Comparison of ENCODE assay signal across 23 cellular contexts in the genomic region with DNA sequence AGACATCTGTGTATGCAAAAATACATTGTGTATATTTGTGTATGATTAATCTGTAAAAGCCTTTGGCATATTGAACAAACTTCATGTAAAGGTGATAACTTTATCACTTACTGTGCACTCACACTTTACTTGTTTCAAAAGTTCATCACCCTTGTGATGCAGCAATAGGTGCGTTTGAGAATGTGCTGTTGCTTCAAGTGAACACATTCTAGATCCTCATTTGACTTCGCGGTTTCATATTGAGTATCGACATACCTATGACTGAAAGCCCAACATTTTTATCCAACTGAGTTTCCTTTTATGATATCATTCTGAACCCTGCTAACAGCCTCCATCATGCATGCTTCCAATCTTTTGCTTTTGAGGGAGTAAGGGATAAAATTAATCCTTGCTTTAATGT.
"Had no signal": no experiment of that assay in that cellular context is flagged by ENCODE, and none has a peak within 500 bp of the region (broad histone marks: within the 10 kb centered on the region; RNA-seq: fewer than 3 reads in every experiment).

No MANE protein-coding gene starts in this region.

- H3K27me3 Mint-ChIP-seq: type B pancreatic cell had no signal

- H3K27ac Mint-ChIP-seq: naive thymus-derived CD8-positive, alpha-beta T cell; nephron progenitor cell; type B pancreatic cell had no signal

- H3K27ac ChIP-seq: dorsolateral prefrontal cortex, gastrocnemius medialis, lower lobe of right lung, prostate gland, right atrium auricular region, stomach, tibial artery had no signal

- DNase-seq: dorsolateral prefrontal cortex; effector CD4-positive, alpha-beta T cell; foreskin fibroblast; gastrocnemius medialis; head of caudate nucleus; left ventricle myocardium superior; lower lobe of right lung; naive thymus-derived CD8-positive, alpha-beta T cell; nephron progenitor cell; nucleus accumbens; stimulated activated CD4-positive, alpha-beta T cell treated with anti-CD3 and anti-CD28 coated beads, Interleukin-12 subunit alpha, Interleukin-12 subunit beta, amount 100 ng/mL, for 4 hours; stimulated activated CD4-positive, alpha-beta T cell treated with anti-CD3 and anti-CD28 coated beads, Interleukin-1b, Interleukin-23, amount 100 ng/mL, for 48 hours; stimulated activated CD4-positive, alpha-beta T cell treated with anti-CD3 and anti-CD28 coated beads, Interleukin-4, amount 100 ng/mL, for 1 hour; stimulated activated CD8-positive, alpha-beta memory T cell treated with anti-CD3 and anti-CD28 coated beads, Interleukin-4, amount 100 ng/mL, for 48 hours; stimulated activated naive CD4-positive, alpha-beta T cell treated with Interleukin-2 at 50 U/mL for 16 hours; stomach; tibial artery had no signal

- H3K36me3 ChIP-seq: gastrocnemius medialis, lower lobe of right lung, prostate gland, right atrium auricular region, stomach, tibial artery had no signal

- H3K4me1 Mint-ChIP-seq: nephron progenitor cell had no signal

- H3K36me3 Mint-ChIP-seq: naive thymus-derived CD8-positive, alpha-beta T cell; type B pancreatic cell had no signal

- H3K9me3 ChIP-seq: gastrocnemius medialis, lower lobe of right lung, prostate gland, right atrium auricular region, stomach, tibial artery had no signal

- H3K4me3 ChIP-seq: dorsolateral prefrontal cortex, gastrocnemius medialis, lower lobe of right lung, prostate gland, right atrium auricular region, smooth muscle cell, stomach, tibial artery had no signal

- H3K4me3 Mint-ChIP-seq: naive thymus-derived CD8-positive, alpha-beta T cell; nephron progenitor cell; type B pancreatic cell had no signal

- ATAC-seq: gastrocnemius medialis; left ventricle myocardium superior; lower lobe of right lung; naive thymus-derived CD8-positive, alpha-beta T cell; sciatic nerve had no signal

- H3K27me3 ChIP-seq: gastrocnemius medialis, right atrium auricular region had no signal

- H3K9me3 Mint-ChIP-seq: naive thymus-derived CD8-positive, alpha-beta T cell had no signal

- H3K4me1 ChIP-seq: gastrocnemius medialis, lower lobe of right lung, prostate gland, right atrium auricular region, stomach, tibial artery had no signal

- FAIRE-seq: keratinocyte had no signal
